Comparison of ENCODE assay signal across 25 cellular contexts in the genomic region with DNA sequence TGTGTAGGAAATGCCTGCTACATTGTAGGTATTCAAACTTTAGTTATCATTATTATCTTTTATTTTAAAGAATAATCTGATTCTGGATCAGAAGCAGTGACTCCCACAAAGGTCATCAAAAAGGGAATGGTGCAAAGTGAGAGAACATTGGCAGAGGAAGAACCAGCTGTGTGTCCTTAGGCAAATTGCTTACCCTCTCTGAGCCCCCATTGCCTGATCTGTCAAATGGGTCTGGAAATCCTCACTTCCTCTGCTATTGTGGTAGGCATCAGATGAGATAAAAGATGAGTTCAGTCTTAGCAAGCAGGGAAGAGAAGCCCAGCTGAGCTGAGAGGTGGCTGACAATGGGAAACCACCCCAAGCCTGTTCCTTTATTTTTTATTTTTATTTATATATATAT.
"Had no signal": no experiment of that assay in that cellular context is flagged by ENCODE, and none has a peak within 500 bp of the region (broad histone marks: within the 10 kb centered on the region; RNA-seq: fewer than 3 reads in every experiment).

No MANE protein-coding gene starts in this region.

- H3K27ac Mint-ChIP-seq: T-cell had no signal

- H3K9me3 ChIP-seq: MG63, SK-N-SH had no signal

- DNase-seq: Karpas-422, KG1, MG63, NCI-H1092, NCI-H1105 treated with DMSO at 0.1 percent for 48 hours, NCI-H1417 treated with DMSO at 0.1 percent for 48 hours, NCI-H146, NCI-H1694 treated with DMSO at 0.1 percent for 48 hours, NCI-H1930, NCI-H2081, NCI-H2107, NCI-H2227 treated with DMSO at 0.1 percent for 48 hours, NCI-H446, NCI-H510A, NCI-H524 treated with DMSO at 0.1 percent for 48 hours, NCI-H69, NCI-H774, Right ventricle myocardium superior, RPMI8226, SIG-M5, SK-N-SH, SW 1271, T-cell had no signal

- H3K9me3 Mint-ChIP-seq: T-cell had no signal

- H3K36me3 Mint-ChIP-seq: T-cell had no signal

- H3K4me3 ChIP-seq: MG63 had no signal

- FAIRE-seq: HTR-8/SVneo, RCC 7860 had no signal

- H3K27me3 ChIP-seq: MG63 had no signal

- H3K4me2 ChIP-seq: SK-N-SH had no signal

- H3K4me3 Mint-ChIP-seq: T-cell had no signal

- H3K9ac ChIP-seq: SK-N-SH had no signal

- H3K36me3 ChIP-seq: MG63 had no signal

- ATAC-seq: T-cell had no signal
